11 cellular contexts compared by ENCODE assay signal in genomic region chr3:38992117-38992779, GRCh38. TPM values are rescaled to one million over a fixed set of nuclear protein-coding genes. Genes with fewer than 3 reads are reported as not detected.
DNase-seq lines count a peak whose midpoint lies in the region; ATAC-seq and TF ChIP-seq lines count a peak whose summit lies in the region.
"Had no signal": no experiment of that assay in that cellular context is flagged by ENCODE, and none has a peak within 500 bp of the region (broad histone marks: within the 10 kb centered on the region; RNA-seq: fewer than 3 reads in every experiment).

No MANE protein-coding gene starts in this region.

- no peaks in the 10 kb centered on the region for H3K9me3 Mint-ChIP-seq in glutamatergic neuron (ENCODE audit: unreplicated experiment)
- H3K9me3 Mint-ChIP-seq: brain had no signal

- H3K27me3 Mint-ChIP-seq in glutamatergic neuron (ENCODE audit: unreplicated experiment) = no peaks in the 10 kb centered on the region

- TF ChIP-seq CTCF in choroid plexus epithelial cell (conservative IDR thresholded peaks at IDR 0.05; ENCODE audit: low read depth, low read length) = no peak
- no peak for TF ChIP-seq CTCF in glutamatergic neuron (IDR thresholded peaks at IDR 0.05; ENCODE audit: partially characterized antibody, unreplicated experiment)

- H3K4me1 Mint-ChIP-seq in glutamatergic neuron (ENCODE audit: low read depth, unreplicated experiment) = no peaks in the 10 kb centered on the region

- H3K36me3 Mint-ChIP-seq in glutamatergic neuron (ENCODE audit: unreplicated experiment) = no peaks in the 10 kb centered on the region
- H3K36me3 Mint-ChIP-seq: brain had no signal

- H3K4me3 ChIP-seq in choroid plexus epithelial cell (ENCODE audit: low read depth, low read length) = no peak overlapping the region

- peak; percentile 81 for DNase-seq in COLO829 (ENCODE audit: low spot score)
- DNase-seq in NCI-H226 = peak; percentile 79
- DNase-seq in choroid plexus epithelial cell (ENCODE audit: low read depth) = peak; percentile 85
- DNase-seq in myocyte (ENCODE audit: low read depth) = peak; percentile 17
- no peak for DNase-seq in NCI-H1436 treated with DMSO at 0.1 percent for 48 hours (lab: John Stamatoyannopoulos, UW)
- no peak for DNase-seq in activated effector memory CD4-positive, alpha-beta T cell treated with Interleukin-2 at 50 U/mL for 16 hours
- no peak for DNase-seq in glutamatergic neuron
- DNase-seq: left colon had no signal

- no peak for ATAC-seq in GM21619 (IDR thresholded peaks at IDR 0.05; ENCODE audit: unreplicated experiment)
- ATAC-seq: left colon, Panc1 had no signal

- no peak overlapping the region for H3K27ac Mint-ChIP-seq in glutamatergic neuron (ENCODE audit: unreplicated experiment)

- no peak overlapping the region for H3K4me3 Mint-ChIP-seq in glutamatergic neuron (ENCODE audit: unreplicated experiment)
- H3K4me3 Mint-ChIP-seq: brain had no signal

RNA-seq across cellular contexts. Expression of gene SCN11A, which starts 59.5 kb away (rescaled TPM):
- total RNA-seq in myocyte = not detected in 2 replicates
- polyA plus RNA-seq in myocyte (2012) = 0.03 TPM
- 0.78 TPM for total RNA-seq in glutamatergic neuron (ENCODE audit: unreplicated experiment)

RNA-seq across cellular contexts. Expression of gene WDR48, which starts 59.6 kb away (rescaled TPM):
- total RNA-seq in myocyte = 16.6 and 20.3 TPM in 2 replicates
- polyA plus RNA-seq in myocyte (2012) = 13.0 TPM
- total RNA-seq in glutamatergic neuron (ENCODE audit: unreplicated experiment) = 64.3 TPM

Comparison
In these comparisons a context has a peak if more than half of its experiments do, and no peak if none do; other contexts are left out.
1. DNase-seq: peak in COLO829 (single experiment), NCI-H226 (single experiment), choroid plexus epithelial cell (single experiment) and myocyte (single experiment); none in NCI-H1436 treated with DMSO at 0.1 percent for 48 hours (single experiment), activated effector memory CD4-positive, alpha-beta T cell treated with Interleukin-2 at 50 U/mL for 16 hours (single experiment) and glutamatergic neuron (single experiment).